Comparison of ENCODE assay signal across 8 cellular contexts in the genomic region with DNA sequence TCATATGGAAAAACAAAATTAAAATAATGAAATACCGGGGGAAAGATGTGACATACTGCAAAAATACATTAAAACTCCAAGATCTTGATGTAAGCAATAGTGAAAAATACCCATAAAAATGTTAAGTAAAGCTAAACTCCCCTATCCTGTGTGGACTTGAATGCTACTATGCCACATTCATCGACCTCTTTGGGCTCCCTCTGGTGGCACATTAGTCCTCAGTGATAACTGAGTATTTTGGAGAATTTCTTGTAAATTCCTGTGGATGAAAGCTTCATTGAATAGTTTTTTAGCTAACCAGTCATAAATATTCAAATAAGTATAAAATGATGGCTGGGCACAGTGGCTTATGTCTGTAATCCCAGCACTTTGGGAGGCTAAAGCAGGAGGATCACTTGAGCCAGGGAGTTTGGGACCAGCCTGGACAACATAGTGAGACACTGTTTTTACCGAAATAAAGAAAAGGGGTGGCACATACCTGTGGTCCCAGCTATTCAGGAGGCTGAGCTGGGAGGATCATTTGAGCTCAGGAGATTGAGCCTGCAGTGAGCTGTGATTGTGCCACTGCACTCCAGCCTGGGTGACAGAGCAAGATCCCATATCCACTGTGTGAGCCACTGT. TPM values are rescaled to one million over a fixed set of nuclear protein-coding genes. Genes with fewer than 3 reads are reported as not detected.
DNase-seq lines count a peak whose midpoint lies in the region; ATAC-seq and TF ChIP-seq lines count a peak whose summit lies in the region.

No MANE protein-coding gene starts in this region.

- POLR2A ChIA-PET in AG04450 (lab: Yijun Ruan, JAX) = interaction anchor here (0.5 to 0.6 kb wide), 2 partner anchors 20 to 382 kb away, joined by 4 to 6 read pairs; no protein-coding TSS in a partner anchor

- no peak overlapping the region for H4K91ac ChIP-seq in mesenchymal stem cell (ENCODE audit: low read length)

- TF ChIP-seq CTCF in AG04450 (IDR thresholded peaks at IDR 0.05; ENCODE audit: low read depth, low read length) (peak; percentile 77), GM13976 (IDR thresholded peaks at IDR 0.05; ENCODE audit: borderline replicate concordance, control extremely low read depth, extremely low read depth, insufficient read depth, missing control alignments) (peak; percentile 58), KMS-11 (conservative IDR thresholded peaks at IDR 0.05; ENCODE audit: low read depth, low read length) (peak; percentile 55), VCaP (conservative IDR thresholded peaks at IDR 0.05) (peak; percentile 84), transverse colon (IDR thresholded peaks at IDR 0.05) (peak; percentile 41 to 65 (median 59))

- no peak overlapping the region for H3K4me3 ChIP-seq in AG04450 (ENCODE audit: low read depth, low read length)
- no peak overlapping the region for H3K4me3 ChIP-seq in KMS-11 (IDR thresholded peaks at IDR 0.05; ENCODE audit: insufficient read depth, low read depth, low read length)
- no peak overlapping the region for H3K4me3 ChIP-seq in mesenchymal stem cell (ENCODE audit: insufficient read depth in 1 of 2, low read depth in 1 of 2, low read length in 2 of 2)
- H3K4me3 ChIP-seq in transverse colon = no peak overlapping the region

- H4K20me1 ChIP-seq in KMS-11 (ENCODE audit: insufficient read depth) = no peaks in the 10 kb centered on the region

- H3K14ac ChIP-seq in mesenchymal stem cell (ENCODE audit: low read length in 2 of 2) = no peak overlapping the region

- H3K4me2 ChIP-seq in KMS-11 (no peak overlapping the region), mesenchymal stem cell (ENCODE audit: low read length, poor library complexity, severe bottlenecking) (no peak overlapping the region)

- TF ChIP-seq POLR2A in transverse colon (IDR thresholded peaks at IDR 0.05) = no peak

- H2BK5ac ChIP-seq in mesenchymal stem cell (ENCODE audit: low read depth, low read length, poor library complexity, severe bottlenecking) = no peak overlapping the region

- no peak for TF ChIP-seq EP300 in transverse colon (IDR thresholded peaks at IDR 0.05; ENCODE audit: low read depth)

- peak; percentile 16 for DNase-seq in AG04450 (ENCODE audit: low read depth, low spot score)
- peak; percentile 64 for DNase-seq in GM13976 (ENCODE audit: low spot score)
- DNase-seq in dedifferentiated amniotic fluid mesenchymal stem cell (ENCODE audit: extremely low spot score) = peak; percentile 66
- peak; percentile 61 for DNase-seq in mesenchymal stem cell
- peak; percentile 53 for DNase-seq in transverse colon

- H3K4ac ChIP-seq in mesenchymal stem cell (ENCODE audit: low read depth in 1 of 2, low read length in 2 of 2) = no peak overlapping the region

- H3K4me1 ChIP-seq in KMS-11 (ENCODE audit: low read depth, poor library complexity, severe bottlenecking) (peaks cover 11% of the 10 kb centered on the region), mesenchymal stem cell (ENCODE audit: control insufficient read depth, insufficient read depth, low read depth, low read length) (peaks cover 2% of the 10 kb centered on the region), transverse colon (no peaks in the 10 kb centered on the region)

- intact Hi-C loops in transverse colon (cut with DNase I; ENCODE audit: low total_unique reads) = no loop called here

- no peaks in the 10 kb centered on the region for H3K36me3 ChIP-seq in KMS-11 (ENCODE audit: insufficient read depth)
- H3K36me3 ChIP-seq in mesenchymal stem cell (ENCODE audit: control insufficient read depth in 1 of 2, insufficient read depth in 2 of 2, low read depth in 1 of 2, low read length in 2 of 2) = no peaks in the 10 kb centered on the region
- H3K36me3 ChIP-seq in transverse colon = no peaks in the 10 kb centered on the region

- no peak overlapping the region for H3K18ac ChIP-seq in mesenchymal stem cell (ENCODE audit: low read depth in 1 of 2, low read length in 2 of 2)

- H3K9me3 ChIP-seq in AG04450 (ENCODE audit: control insufficient read depth, insufficient read depth, low read length) (no peaks in the 10 kb centered on the region), mesenchymal stem cell (ENCODE audit: control insufficient read depth, low read length) (no peaks in the 10 kb centered on the region), transverse colon (no peaks in the 10 kb centered on the region)

- no peak overlapping the region for H4K8ac ChIP-seq in mesenchymal stem cell (ENCODE audit: low read length)

- no peak overlapping the region for H3K9ac ChIP-seq in KMS-11
- no peak overlapping the region for H3K9ac ChIP-seq in mesenchymal stem cell (ENCODE audit: low read length)

- CTCF ChIA-PET in AG04450 (lab: Charles Lee) = interaction anchor here (0.5 to 3.9 kb wide), 21 partner anchors 8 to 1605 kb away, joined by 3 to 39 read pairs (median 4); a partner anchor contains a TSS

- H2BK15ac ChIP-seq in mesenchymal stem cell (ENCODE audit: low read depth, poor library complexity, severe bottlenecking) = no peak overlapping the region

- no peak for ATAC-seq in HG02884 (IDR thresholded peaks at IDR 0.05; ENCODE audit: unreplicated experiment)

- no peak overlapping the region for H3K23ac ChIP-seq in mesenchymal stem cell (ENCODE audit: low read length in 2 of 2)

- H2AFZ ChIP-seq in KMS-11 (ENCODE audit: low read depth) (no peak overlapping the region), mesenchymal stem cell (ENCODE audit: low read depth, low read length) (no peak overlapping the region)

- H2BK12ac ChIP-seq in mesenchymal stem cell (ENCODE audit: low read length in 2 of 2) = no peak overlapping the region

- H2AK5ac ChIP-seq in mesenchymal stem cell (ENCODE audit: low read length, severe bottlenecking) = peak overlapping the region; percentile 42

- WGBS in mesenchymal stem cell = 100% methylated on average over 1 of the region's 3 CpGs
- 41 to 50% methylated on average over 3 of the region's 3 CpGs for WGBS in transverse colon (ENCODE audit: low coverage in 1 of 2), 2 donors

- H3K27ac ChIP-seq in AG04450 (ENCODE audit: low read depth, low read length) (no peak overlapping the region), KMS-11 (no peak overlapping the region), VCaP (no peak overlapping the region), mesenchymal stem cell (ENCODE audit: low read length, poor library complexity, severe bottlenecking) (no peak overlapping the region), transverse colon (no peak overlapping the region)

- no peak overlapping the region for H2BK120ac ChIP-seq in mesenchymal stem cell (ENCODE audit: low read depth, low read length)

- no peaks in the 10 kb centered on the region for H3K27me3 ChIP-seq in AG04450 (ENCODE audit: control insufficient read depth, insufficient read depth, low read length)
- no peaks in the 10 kb centered on the region for H3K27me3 ChIP-seq in KMS-11 (ENCODE audit: insufficient read depth, low read depth)
- no peaks in the 10 kb centered on the region for H3K27me3 ChIP-seq in mesenchymal stem cell (ENCODE audit: control insufficient read depth in 1 of 2, insufficient read depth in 1 of 2, low read length in 2 of 2)
- no peaks in the 10 kb centered on the region for H3K27me3 ChIP-seq in transverse colon

- H3K79me1 ChIP-seq in mesenchymal stem cell (replicated peaks; ENCODE audit: low read length, poor library complexity, severe bottlenecking) = no peaks in the 10 kb centered on the region

- no peaks in the 10 kb centered on the region for H3K79me2 ChIP-seq in KMS-11 (ENCODE audit: insufficient read depth, low read depth)

- in situ Hi-C loops in GM13976 (cut with MboI; ENCODE audit: low sequenced_read_pairs, unreplicated experiment) = loop anchor here (25.0 kb wide), 1 partner anchor 383 kb away; no protein-coding TSS in a partner anchor
- in situ Hi-C loops in transverse colon (cut with MboI; ENCODE audit: low pct_ligation_motif_present in 1 of 4, low pct_unique_long_range_greater_than_20kb in 1 of 4, low sequenced_read_pairs in 3 of 4) = loop anchor here in 3 of 4 donors (10.0 to 25.0 kb wide), 3 partner anchors 133 to 383 kb away; a partner anchor contains a TSS

RNA-seq across cellular contexts. Expression of a gene that starts 42.4 kb away (rescaled TPM):
- 10.0 and 14.5 TPM in 2 replicates for polyA plus RNA-seq in AG04450 (2011; rRNA removed)
- polyA minus RNA-seq in AG04450 (2011; rRNA and poly(A)+ RNA removed) = 4.6 and 5.9 TPM in 2 replicates
- polyA plus RNA-seq in mesenchymal stem cell (2013, experiment 1 of 2) = 18.8 TPM
- polyA plus RNA-seq in mesenchymal stem cell (2013, experiment 2 of 2) = 21.8 TPM
- 10 to 100 TPM in 3 of 4 donors, 1 to 10 TPM in 1; 7.6 to 23.9 (median 20.1) TPM for total RNA-seq in transverse colon

Comparison
In these comparisons a context has a peak if more than half of its experiments do, and no peak if none do; other contexts are left out.
1. DNase-seq: peak in every context shown above with its lines; median percentile 66 in dedifferentiated amniotic fluid mesenchymal stem cell; 64 in GM13976; 61 in mesenchymal stem cell; 53 in transverse colon; 16 in AG04450.